Comparison of ENCODE assay signal across 14 cellular contexts in genomic region chr6:74044417-74045096, GRCh38.
DNase-seq lines count a peak whose midpoint lies in the region; ATAC-seq, FAIRE-seq and TF ChIP-seq lines count a peak whose summit lies in the region.
"Had no signal": no experiment of that assay in that cellular context is flagged by ENCODE, and none has a peak within 500 bp of the region (broad histone marks: within the 10 kb centered on the region; RNA-seq: fewer than 3 reads in every experiment).

No MANE protein-coding gene starts in this region.

- H3K36me3 ChIP-seq in right lobe of liver: no peaks in the 10 kb centered on the region
- no peaks in the 10 kb centered on the region for H3K36me3 ChIP-seq in neural progenitor cell

- H3K4me3 ChIP-seq in fibroblast of mammary gland (ENCODE audit: control insufficient read depth, low read depth, low read length) (no peak overlapping the region), right lobe of liver (no peak overlapping the region), neural progenitor cell (no peak overlapping the region)
- H3K4me3 ChIP-seq: SK-N-MC, skin epidermis had no signal

- no peaks in the 10 kb centered on the region for H3K4me1 Mint-ChIP-seq in neural progenitor cell

- H3K4me1 ChIP-seq in right lobe of liver (peaks cover 0 to 16% (median 0%) of the 10 kb centered on the region in 4 donors), neural progenitor cell (no peaks in the 10 kb centered on the region)

- no peaks in the 10 kb centered on the region for H3K9me3 Mint-ChIP-seq in neural progenitor cell
- H3K9me3 Mint-ChIP-seq: activated CD4-positive, alpha-beta memory T cell treated with anti-CD3 and anti-CD28 coated beads for 36 hours had no signal

- no peak overlapping the region for H3K27ac Mint-ChIP-seq in neural progenitor cell
- H3K27ac Mint-ChIP-seq: activated CD4-positive, alpha-beta memory T cell treated with anti-CD3 and anti-CD28 coated beads for 36 hours had no signal

- H4K20me1 ChIP-seq in neural progenitor cell (ENCODE audit: low read depth): no peaks in the 10 kb centered on the region

- no peaks in the 10 kb centered on the region for H3K27me3 Mint-ChIP-seq in neural progenitor cell (ENCODE audit: insufficient read depth, low read depth)
- H3K27me3 Mint-ChIP-seq: activated CD4-positive, alpha-beta memory T cell treated with anti-CD3 and anti-CD28 coated beads for 36 hours had no signal

- DNase-seq in AG20443 (ENCODE audit: low spot score) (peak; percentile 47), M059J (ENCODE audit: low read depth) (peak; percentile 72), fibroblast of mammary gland (ENCODE audit: low read depth) (peak; percentile 82), right lobe of liver (no peak), neural progenitor cell (ENCODE audit: low spot score) (no peak), HTR-8/SVneo (ENCODE audit: insufficient read length, low spot score) (no peak)
- DNase-seq: activated CD4-positive, alpha-beta memory T cell treated with anti-CD3 and anti-CD28 coated beads for 36 hours; amniotic stem cell; DMS53 had no signal

- no peak for TF ChIP-seq POLR2A in right lobe of liver (IDR thresholded peaks at IDR 0.05)

- WGBS in right lobe of liver (ENCODE audit: insufficient coverage, low coverage, low lambda C conversion rate, missing lambda C conversion rate): 20% methylated on average over 3 of the region's 3 CpGs

- H2AFZ ChIP-seq in neural progenitor cell (replicated peaks): no peak overlapping the region

- FAIRE-seq in HTR-8/SVneo (lab: Jason Lieb, UNC): no peak

- H3K36me3 Mint-ChIP-seq in neural progenitor cell: no peaks in the 10 kb centered on the region
- H3K36me3 Mint-ChIP-seq: activated CD4-positive, alpha-beta memory T cell treated with anti-CD3 and anti-CD28 coated beads for 36 hours had no signal

- H3F3A ChIP-seq in neural progenitor cell (ENCODE audit: low read depth): no peaks in the 10 kb centered on the region

- no peak overlapping the region for H3K4me2 ChIP-seq in neural progenitor cell

- H3K4me3 Mint-ChIP-seq in neural progenitor cell: no peak overlapping the region
- H3K4me3 Mint-ChIP-seq: activated CD4-positive, alpha-beta memory T cell treated with anti-CD3 and anti-CD28 coated beads for 36 hours had no signal

- H3K9me3 ChIP-seq in right lobe of liver (no peaks in the 10 kb centered on the region), neural progenitor cell (ENCODE audit: low read depth) (no peaks in the 10 kb centered on the region)

- H3K27me3 ChIP-seq in right lobe of liver: no peaks in the 10 kb centered on the region
- no peaks in the 10 kb centered on the region for H3K27me3 ChIP-seq in neural progenitor cell

- intact Hi-C loops in right lobe of liver (cut with DNase I): no loop called here

- ATAC-seq in right lobe of liver (peak; percentile 49 to 97 (median 68)), HG03342 (IDR thresholded peaks at IDR 0.05; ENCODE audit: unreplicated experiment) (no peak), GM19452 (IDR thresholded peaks at IDR 0.05; ENCODE audit: unreplicated experiment) (no peak)
- ATAC-seq: esophagus mucosa had no signal

- TF ChIP-seq CTCF in fibroblast of mammary gland (conservative IDR thresholded peaks at IDR 0.05; ENCODE audit: control insufficient read depth, insufficient read depth, low read depth, low read length) (no peak), right lobe of liver (IDR thresholded peaks at IDR 0.05) (no peak), neural progenitor cell (IDR thresholded peaks at IDR 0.05) (no peak)

- H3K9ac ChIP-seq in neural progenitor cell: no peak overlapping the region

- H3K27ac ChIP-seq in right lobe of liver (no peak overlapping the region), neural progenitor cell (no peak overlapping the region)
- H3K27ac ChIP-seq: SK-N-MC, skin epidermis had no signal

- no peaks in the 10 kb centered on the region for H3K79me2 ChIP-seq in neural progenitor cell (ENCODE audit: low read depth)

Comparison
In these comparisons a context has a peak if more than half of its experiments do, and no peak if none do; other contexts are left out.
1. DNase-seq: peak in AG20443 (single experiment), M059J (single experiment) and fibroblast of mammary gland (single experiment); none in right lobe of liver (0 of 3), neural progenitor cell (single experiment) and HTR-8/SVneo (single experiment).
2. ATAC-seq: peak in right lobe of liver (4 of 4); none in HG03342 (single experiment) and GM19452 (single experiment).